1 cellular context compared by ENCODE assay signal in the genomic region with DNA sequence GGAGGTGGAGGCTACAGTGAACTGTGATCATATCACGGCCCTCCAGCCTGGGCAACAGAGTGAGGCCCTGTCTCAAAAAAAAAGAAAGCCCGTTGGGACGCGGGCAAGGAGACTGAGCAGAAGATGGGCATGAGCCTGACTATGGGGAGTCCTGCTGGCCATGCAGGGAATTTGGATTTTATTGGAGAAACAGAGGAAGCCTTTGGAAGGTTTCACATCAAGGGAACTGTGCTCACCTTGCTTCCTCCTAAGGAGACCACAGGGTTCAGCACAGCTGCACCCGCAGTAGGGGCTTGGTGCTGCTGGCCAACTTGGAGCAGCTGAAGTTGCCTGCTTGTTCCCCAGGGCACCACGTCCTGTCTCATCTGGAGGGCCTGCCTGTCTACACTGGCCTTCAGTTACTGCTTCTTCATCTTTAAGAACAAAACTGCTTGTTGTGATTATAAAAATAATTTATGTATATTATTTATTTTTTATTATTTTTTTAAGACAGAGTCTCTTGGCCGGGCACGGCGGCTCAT.
TF ChIP-seq lines count a peak whose summit lies in the region.

No MANE protein-coding gene starts in this region.

TF ChIP-seq in K562, 482 proteins besides CTCF, POLR2A, EP300 and RAD21:
- TF ChIP-seq, protein P1, sequence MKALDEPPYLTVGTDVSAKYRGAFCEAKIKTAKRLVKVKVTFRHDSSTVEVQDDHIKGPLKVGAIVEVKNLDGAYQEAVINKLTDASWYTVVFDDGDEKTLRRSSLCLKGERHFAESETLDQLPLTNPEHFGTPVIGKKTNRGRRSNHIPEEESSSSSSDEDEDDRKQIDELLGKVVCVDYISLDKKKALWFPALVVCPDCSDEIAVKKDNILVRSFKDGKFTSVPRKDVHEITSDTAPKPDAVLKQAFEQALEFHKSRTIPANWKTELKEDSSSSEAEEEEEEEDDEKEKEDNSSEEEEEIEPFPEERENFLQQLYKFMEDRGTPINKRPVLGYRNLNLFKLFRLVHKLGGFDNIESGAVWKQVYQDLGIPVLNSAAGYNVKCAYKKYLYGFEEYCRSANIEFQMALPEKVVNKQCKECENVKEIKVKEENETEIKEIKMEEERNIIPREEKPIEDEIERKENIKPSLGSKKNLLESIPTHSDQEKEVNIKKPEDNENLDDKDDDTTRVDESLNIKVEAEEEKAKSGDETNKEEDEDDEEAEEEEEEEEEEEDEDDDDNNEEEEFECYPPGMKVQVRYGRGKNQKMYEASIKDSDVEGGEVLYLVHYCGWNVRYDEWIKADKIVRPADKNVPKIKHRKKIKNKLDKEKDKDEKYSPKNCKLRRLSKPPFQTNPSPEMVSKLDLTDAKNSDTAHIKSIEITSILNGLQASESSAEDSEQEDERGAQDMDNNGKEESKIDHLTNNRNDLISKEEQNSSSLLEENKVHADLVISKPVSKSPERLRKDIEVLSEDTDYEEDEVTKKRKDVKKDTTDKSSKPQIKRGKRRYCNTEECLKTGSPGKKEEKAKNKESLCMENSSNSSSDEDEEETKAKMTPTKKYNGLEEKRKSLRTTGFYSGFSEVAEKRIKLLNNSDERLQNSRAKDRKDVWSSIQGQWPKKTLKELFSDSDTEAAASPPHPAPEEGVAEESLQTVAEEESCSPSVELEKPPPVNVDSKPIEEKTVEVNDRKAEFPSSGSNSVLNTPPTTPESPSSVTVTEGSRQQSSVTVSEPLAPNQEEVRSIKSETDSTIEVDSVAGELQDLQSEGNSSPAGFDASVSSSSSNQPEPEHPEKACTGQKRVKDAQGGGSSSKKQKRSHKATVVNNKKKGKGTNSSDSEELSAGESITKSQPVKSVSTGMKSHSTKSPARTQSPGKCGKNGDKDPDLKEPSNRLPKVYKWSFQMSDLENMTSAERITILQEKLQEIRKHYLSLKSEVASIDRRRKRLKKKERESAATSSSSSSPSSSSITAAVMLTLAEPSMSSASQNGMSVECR (CRISPR knock-in tag; IDR thresholded peaks at IDR 0.05), result no peak
- TF ChIP-seq ZNF121 (CRISPR knock-in tag; conservative IDR thresholded peaks at IDR 0.05), result 0 out of 2 replicates have a peak, but pooled peaks have one; percentile 3
